8 cellular contexts compared by ENCODE assay signal in the genomic region with DNA sequence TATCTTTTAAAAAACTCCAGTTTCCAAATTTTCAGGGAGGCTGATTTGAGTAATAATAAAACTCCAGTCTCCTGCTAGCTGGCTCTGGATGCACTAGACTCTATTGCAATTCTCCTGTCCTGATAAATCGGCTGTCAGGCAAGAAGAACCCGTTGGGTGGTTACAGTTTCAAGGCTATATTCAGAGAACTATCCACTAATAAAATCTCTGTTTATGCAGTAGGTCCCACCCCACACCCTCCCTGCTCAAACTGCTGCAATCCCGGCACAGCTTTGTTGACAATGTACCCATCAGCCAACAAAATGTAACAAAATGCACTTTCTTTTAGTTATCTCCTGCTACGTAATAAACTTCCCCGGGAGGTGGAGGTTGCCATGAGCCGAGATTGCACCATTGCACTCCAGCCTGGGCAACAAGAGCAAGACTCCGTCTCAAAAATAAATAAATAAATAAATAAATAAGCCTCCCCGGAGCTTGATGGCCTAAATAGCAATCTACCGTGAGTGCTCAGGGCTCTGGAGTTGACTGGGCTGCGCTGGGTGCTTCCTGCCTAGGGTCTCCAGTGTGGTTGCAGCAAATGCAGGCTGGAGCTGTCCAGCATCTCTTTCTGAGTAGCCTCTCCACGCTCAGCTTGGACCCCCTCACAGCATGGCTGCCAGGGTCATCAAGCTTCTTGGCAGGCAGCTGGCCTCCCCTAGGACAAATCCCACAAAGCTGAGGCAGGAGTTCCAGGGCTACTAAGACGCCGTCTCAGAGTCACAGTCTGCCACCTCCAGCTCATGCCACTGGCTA. TPM values are rescaled to one million over a fixed set of nuclear protein-coding genes. Genes with fewer than 3 reads are reported as not detected.
DNase-seq lines count a peak whose midpoint lies in the region; ATAC-seq, FAIRE-seq and TF ChIP-seq lines count a peak whose summit lies in the region.

No MANE protein-coding gene starts in this region.

- H3K9me3 Mint-ChIP-seq in Calu3 (ENCODE audit: low read depth, unreplicated experiment) = no peaks in the 10 kb centered on the region

- H4K20me1 ChIP-seq in OCI-LY7 (ENCODE audit: insufficient read depth, low read length) (no peaks in the 10 kb centered on the region), H1 (replicated peaks in 1 of 2; ENCODE audit: control insufficient read depth in 1 of 2, insufficient read depth in 2 of 2, low read length in 2 of 2) (peaks cover 0 to 2% of the 10 kb centered on the region in 2 experiments), osteoblast (ENCODE audit: insufficient read depth, low read length) (no peaks in the 10 kb centered on the region)

- peak overlapping the region; percentile 84 for H3K27ac ChIP-seq in OCI-LY7 (ENCODE audit: low read depth, low read length, poor library complexity, severe bottlenecking)
- H3K27ac ChIP-seq in H1 (ENCODE audit: low read depth, low read length) = no peak overlapping the region; the same call in 1 of the 2 replicates
- no peak overlapping the region for H3K27ac ChIP-seq in osteoblast (ENCODE audit: low read depth, low read length)

- H2BK12ac ChIP-seq in H1 (ENCODE audit: low read depth, low read length) = no peak overlapping the region

- no peaks in the 10 kb centered on the region; the same call in 1 of the 2 replicates for H3K79me1 ChIP-seq in H1 (ENCODE audit: low read depth, low read length)

- no peak overlapping the region for H3K23ac ChIP-seq in H1 (ENCODE audit: insufficient read length)

- ATAC-seq in GM19324 (IDR thresholded peaks at IDR 0.05; ENCODE audit: low FRiP score, unreplicated experiment) (no peak), GM21786 (IDR thresholded peaks at IDR 0.05; ENCODE audit: unreplicated experiment) (no peak)

- no peak for TF ChIP-seq CTCF in Calu3 (IDR thresholded peaks at IDR 0.05; ENCODE audit: unreplicated experiment)
- no peak for TF ChIP-seq CTCF in OCI-LY7 (conservative IDR thresholded peaks at IDR 0.05; ENCODE audit: low read length)
- no peak for TF ChIP-seq CTCF in H1 (IDR thresholded peaks at IDR 0.05; ENCODE audit: control extremely low read depth in 1 of 3, insufficient read depth in 1 of 3, low read depth in 1 of 3, low read length in 3 of 3)
- no peak for TF ChIP-seq CTCF in osteoblast (IDR thresholded peaks at IDR 0.05; ENCODE audit: extremely low read depth, low read depth, low read length)

- peaks cover 86% of the 10 kb centered on the region for H3K27me3 Mint-ChIP-seq in Calu3 (ENCODE audit: unreplicated experiment)

- FAIRE-seq in H1 (lab: Jason Lieb, UNC) = no peak

- no peak for TF ChIP-seq POLR2A in H1 (IDR thresholded peaks at IDR 0.05; ENCODE audit: control extremely low read depth in 1 of 2, low read depth in 2 of 2, low read length in 2 of 2)

- POLR2A ChIA-PET in OCI-LY7 (lab: Charles Lee) (interaction anchor here (0.7 to 1.4 kb wide), 2 partner anchors 16 to 114 kb away, joined by 3 to 6 read pairs; no protein-coding TSS in a partner anchor), H1 (lab: Charles Lee; ENCODE audit: partially characterized antibody) (no interaction called here)

- H3K36me3 Mint-ChIP-seq in Calu3 (ENCODE audit: insufficient read depth, unreplicated experiment) = peaks cover 29% of the 10 kb centered on the region

- H3K14ac ChIP-seq in H1 (ENCODE audit: insufficient read length) = no peak overlapping the region

- H3K56ac ChIP-seq in H1 (replicated peaks; ENCODE audit: insufficient read length, low read depth, low read length) = no peak overlapping the region

- H4K5ac ChIP-seq in H1 (ENCODE audit: insufficient read length, low read depth, low read length) = no peak overlapping the region

- H3K4ac ChIP-seq in H1 (replicated peaks; ENCODE audit: insufficient read length, low read depth, low read length) = no peak overlapping the region

- H3K4me3 ChIP-seq in OCI-LY7 (ENCODE audit: low read depth, low read length, poor library complexity, severe bottlenecking) (peak overlapping the region; percentile 78), H1 (ENCODE audit: extremely low read depth in 1 of 4, insufficient read depth in 2 of 4, low read depth in 3 of 4, low read length in 4 of 4) (peak overlapping the region; percentile 5 to 66 (median 31); a peak in 5 of 8 replicates), osteoblast (ENCODE audit: insufficient read depth, low read length) (peak overlapping the region; percentile 57)

- peak overlapping the region; percentile 94; the same call in 1 of the 2 replicates for H4K8ac ChIP-seq in H1 (ENCODE audit: extremely low read depth, insufficient read depth, low read length)

- H3K4me1 ChIP-seq in OCI-LY7 (ENCODE audit: insufficient read depth, low read length, poor library complexity, severe bottlenecking) (peaks cover 18% of the 10 kb centered on the region), H1 (replicated peaks in 1 of 4; ENCODE audit: control insufficient read depth in 3 of 4, insufficient read depth in 4 of 4, low read length in 3 of 4) (peaks cover 0 to 6% (median 3%) of the 10 kb centered on the region in 4 experiments; a peak in 4 of 7 replicates), osteoblast (ENCODE audit: insufficient read depth, low read length) (no peaks in the 10 kb centered on the region)

- peak overlapping the region; percentile 79 for H3K4me2 ChIP-seq in OCI-LY7 (ENCODE audit: low read length)
- peak overlapping the region; percentile 71 to 95; a peak in 2 of 4 replicates for H3K4me2 ChIP-seq in H1 (ENCODE audit: insufficient read depth in 1 of 2, low read depth in 2 of 2, low read length in 2 of 2)
- H3K4me2 ChIP-seq in osteoblast (ENCODE audit: insufficient read depth, low read length) = no peak overlapping the region

- H2BK20ac ChIP-seq in H1 (ENCODE audit: low read length) = no peak overlapping the region

- no peak for TF ChIP-seq RAD21 in H1 (IDR thresholded peaks at IDR 0.05 in 1 of 2, conservative IDR thresholded peaks at IDR 0.05 in 1 of 2; ENCODE audit: low read depth in 2 of 2, low read length in 2 of 2)

- H3K9me3 ChIP-seq in OCI-LY7 (ENCODE audit: low read length) (no peaks in the 10 kb centered on the region), H1 (ENCODE audit: insufficient read depth in 2 of 2, low read depth in 1 of 2, low read length in 1 of 2) (peaks cover 6 to 22% of the 10 kb centered on the region in 2 experiments; a peak in 3 of 4 replicates), osteoblast (ENCODE audit: low read depth, low read length) (no peaks in the 10 kb centered on the region)

- no peak overlapping the region for H2BK15ac ChIP-seq in H1 (ENCODE audit: low read length)

- peaks cover 18% of the 10 kb centered on the region for H3K4me1 Mint-ChIP-seq in Calu3 (ENCODE audit: low read depth, unreplicated experiment)

- intact Hi-C loops in Calu3 (cut with micrococcal nuclease; ENCODE audit: unreplicated experiment) (no loop called here), OCI-LY7 (cut with micrococcal nuclease; ENCODE audit: unreplicated experiment) (no loop called here)

- peak overlapping the region; percentile 100 for H3K27ac Mint-ChIP-seq in Calu3 (ENCODE audit: unreplicated experiment)

- H4K91ac ChIP-seq in H1 (replicated peaks; ENCODE audit: insufficient read length, low read length) = no peak overlapping the region

- H3K9me2 ChIP-seq in OCI-LY7 (ENCODE audit: insufficient read depth, low read length) = no peaks in the 10 kb centered on the region

- H3K9ac ChIP-seq in H1 (replicated peaks in 1 of 4; ENCODE audit: extremely low read depth in 1 of 4, low read depth in 3 of 4, low read length in 3 of 4) = no peak overlapping the region

- TSS peak; percentile 98 for BruUV-seq in Calu3 (replicated peaks; lab: Mats Ljungman, UMichigan)
- BruUV-seq in OCI-LY7 (replicated peaks; lab: Mats Ljungman, UMichigan) = TSS peak; percentile 95

- no peak overlapping the region for H2BK120ac ChIP-seq in H1 (replicated peaks; ENCODE audit: low read depth, low read length)

- peaks cover 4 to 67% (median 51%) of the 10 kb centered on the region in 4 experiments for H3K27me3 ChIP-seq in H1 (replicated peaks in 1 of 4; ENCODE audit: control insufficient read depth in 3 of 4, extremely low read depth in 1 of 4, insufficient read depth in 3 of 4, low read length in 3 of 4)
- H3K27me3 ChIP-seq in osteoblast (ENCODE audit: insufficient read depth, low read length) = peaks cover 19% of the 10 kb centered on the region

- CTCF ChIA-PET in Calu3 (lab: Charles Lee) = interaction anchor here (0.6 kb wide), 1 partner anchor 12 kb away, joined by 3 read pairs; no protein-coding TSS in a partner anchor
- CTCF ChIA-PET in OCI-LY7 (lab: Charles Lee; ENCODE audit: unreplicated experiment) = no interaction called here
- CTCF ChIA-PET in H1 (lab: Charles Lee; ENCODE audit: partially characterized antibody) = interaction anchor here (0.6 to 1.6 kb wide), 6 partner anchors 9 to 105 kb away, joined by 3 to 7 read pairs (median 3); no protein-coding TSS in a partner anchor

- H3K79me2 ChIP-seq in OCI-LY7 (ENCODE audit: insufficient read depth, low read depth, low read length) (no peaks in the 10 kb centered on the region), H1 (ENCODE audit: control insufficient read depth in 1 of 2, insufficient read depth in 2 of 2, low read length in 2 of 2) (no peaks in the 10 kb centered on the region), osteoblast (ENCODE audit: insufficient read depth, low read length) (no peaks in the 10 kb centered on the region)

- no peak overlapping the region for H2AK5ac ChIP-seq in H1 (ENCODE audit: low read depth, low read length)

- H3K36me3 ChIP-seq in OCI-LY7 (ENCODE audit: insufficient read depth, low read length) = no peaks in the 10 kb centered on the region
- H3K36me3 ChIP-seq in H1 (ENCODE audit: control insufficient read depth in 2 of 4, insufficient read depth in 4 of 4, low read length in 3 of 4) = no peaks in the 10 kb centered on the region
- H3K36me3 ChIP-seq in osteoblast (ENCODE audit: insufficient read depth, low read length) = no peaks in the 10 kb centered on the region

- H2BK5ac ChIP-seq in H1 (ENCODE audit: low read depth, low read length) = no peak overlapping the region; the same call in 1 of the 2 replicates

- no peaks in the 10 kb centered on the region; the same call in 1 of the 2 replicates for H3K23me2 ChIP-seq in H1 (ENCODE audit: low read depth, low read length)

- 89% methylated on average over 13 of the region's 13 CpGs; no CpG with 5 or more reads in 1 of the 2 experiments for WGBS in H1 (ENCODE audit: extremely low coverage in 1 of 2, insufficient coverage in 1 of 2, insufficient read length in 1 of 2, insufficient replicate concordance in 2 of 2, low coverage in 1 of 2, low lambda C conversion rate in 2 of 2, missing lambda C conversion rate in 1 of 2), 2 experiments

- no peak overlapping the region for H3K18ac ChIP-seq in H1 (ENCODE audit: extremely low read depth, low read length)

- TF ChIP-seq EP300 in H1 (IDR thresholded peaks at IDR 0.05; ENCODE audit: borderline replicate concordance in 1 of 2, low read depth in 2 of 2, low read length in 2 of 2) = no peak

- H2AFZ ChIP-seq in OCI-LY7 (ENCODE audit: low read length) (peak overlapping the region; percentile 96), H1 (ENCODE audit: low read length) (peak overlapping the region; percentile 95; the same call in 1 of the 2 replicates), osteoblast (ENCODE audit: low read length) (no peak overlapping the region)

- peak overlapping the region; percentile 88 for H3K4me3 Mint-ChIP-seq in Calu3 (ENCODE audit: low read depth, unreplicated experiment)

- no peak for DNase-seq in Calu3
- no peak for DNase-seq in OCI-LY7 (ENCODE audit: low spot score)
- no peak for DNase-seq in H1 (ENCODE audit: low read depth in 1 of 2, low spot score in 2 of 2)
- no peak for DNase-seq in osteoblast (ENCODE audit: insufficient read length, low spot score, missing footprints)
- DNase-seq in NCI-H526 treated with DMSO at 0.1 percent for 48 hours (lab: John Stamatoyannopoulos, UW) = no peak
- no peak for DNase-seq in AML-193 (lab: John Stamatoyannopoulos, UW)

RNA-seq across cellular contexts. Expression of a gene that starts 43.2 kb away (rescaled TPM):
- total RNA-seq in Calu3 (2022) (118 and 119 TPM in 2 replicates), OCI-LY7 (2022) (83.5 and 87.8 TPM in 2 replicates), osteoblast (2.7 and 12.3 TPM in 2 replicates)
- 8.0 and 24.6 TPM in 2 replicates for total RNA-seq in OCI-LY7 (2014; rRNA removed; shearing (Covaris generic))
- total RNA-seq in H1 (2021; fragmentation: NEBNext Ultra II Directional; extraction: Animal tissue kit (Norgen Biotek cat#: 25700)) = 109 and 123 TPM in 2 replicates
- 18.4 and 78.9 TPM in 2 replicates for polyA plus RNA-seq in H1 (2011; rRNA removed)
- 13.8 TPM for polyA plus RNA-seq in H1 (2011; cell fraction: cytosol; rRNA removed)
- 51.7 TPM for polyA plus RNA-seq in H1 (2011; cell fraction: nucleus; rRNA removed)
- polyA plus RNA-seq in H1 (2012, experiment 1 of 2) = 70.6 to 100 TPM (median 74.4 TPM) in 4 replicates
- 111 TPM for polyA plus RNA-seq in H1 (2012, experiment 2 of 2)
- 79.0 TPM for polyA plus RNA-seq in H1 (2013, experiment 1 of 2)
- 73.0 TPM for polyA plus RNA-seq in H1 (2013, experiment 2 of 2)
- polyA minus RNA-seq in H1 (2011; rRNA and poly(A)+ RNA removed) = 1.7 and 39.3 TPM in 2 replicates
- polyA minus RNA-seq in H1 (2011; cell fraction: cytosol; rRNA and poly(A)+ RNA removed) = 52.3 TPM
- polyA minus RNA-seq in H1 (2011; cell fraction: nucleus; rRNA and poly(A)+ RNA removed) = 28.5 TPM
